In the genomic region with DNA sequence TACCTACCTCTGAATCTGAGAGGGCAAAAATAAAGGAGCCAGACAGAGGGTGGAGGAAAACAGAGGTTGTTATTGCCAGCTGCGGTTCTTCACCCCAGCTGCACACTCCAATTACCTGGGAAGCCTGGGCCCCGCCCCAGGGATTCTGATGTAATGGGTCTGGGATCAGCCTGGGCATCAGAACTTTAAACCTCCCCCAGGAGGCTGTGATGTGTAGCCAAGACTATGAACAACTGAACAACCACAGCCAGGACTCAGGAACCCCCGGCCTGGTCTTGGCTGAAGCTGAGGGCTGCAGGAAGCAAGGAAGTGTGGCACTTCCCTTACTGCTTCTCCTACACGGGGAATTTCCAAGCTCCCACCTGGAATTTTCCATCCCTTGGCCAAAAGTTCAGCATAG, we compare ENCODE assay signal across 12 cellular contexts.
A peak's percentile ranks its signal among the peaks of the same experiment; 100 is the strongest.
DNase-seq lines count a peak whose midpoint lies in the region; ATAC-seq and TF ChIP-seq lines count a peak whose summit lies in the region.
"Had no signal": no experiment of that assay in that cellular context is flagged by ENCODE, and none has a peak within 500 bp of the region (broad histone marks: within the 10 kb centered on the region; RNA-seq: fewer than 3 reads in every experiment).

No MANE protein-coding gene starts in this region.

- no peaks in the 10 kb centered on the region for H3K27me3 ChIP-seq in lower lobe of right lung (ENCODE audit: low read depth)

- no peak overlapping the region for H3K4me3 ChIP-seq in lower lobe of right lung
- no peak overlapping the region for H3K4me3 ChIP-seq in foreskin fibroblast (ENCODE audit: low read depth in 1 of 2, low read length in 2 of 2)

- H3K36me3 ChIP-seq in lower lobe of right lung = peaks cover 11% of the 10 kb centered on the region

- peaks cover 27% of the 10 kb centered on the region for H3K4me1 ChIP-seq in lower lobe of right lung

- peak overlapping the region; percentile 46 for H3K27ac ChIP-seq in lower lobe of right lung

- peak; percentile 46 for DNase-seq in A172 (ENCODE audit: low spot score)
- DNase-seq in HuH-7.5 (ENCODE audit: low spot score) = peak; percentile 36
- peak; percentile 75 for DNase-seq in dermis blood vessel endothelial cell
- DNase-seq in lower lobe of right lung = no peak
- no peak for DNase-seq in GM20000 (ENCODE audit: low spot score)
- no peak for DNase-seq in GF-D8 (lab: John Stamatoyannopoulos, UW)
- no peak for DNase-seq in foreskin fibroblast
- DNase-seq: hippocampal formation; naive B cell; stimulated activated naive B cell treated with anti-CD40 and anti-IgM and Interleukin-4, amounts not matched to agents 10 μg/mL and 1 μg/mL and 100 μg/mL, for 72 hours; T-cell had no signal

- intact Hi-C loops in lower lobe of right lung (cut with DNase I) = no loop called here

- TF ChIP-seq CTCF in lower lobe of right lung (IDR thresholded peaks at IDR 0.05) = no peak
- TF ChIP-seq CTCF in GM20000 (IDR thresholded peaks at IDR 0.05; ENCODE audit: extremely low read depth, missing control alignments) = no peak
- no peak for TF ChIP-seq CTCF in foreskin fibroblast (IDR thresholded peaks at IDR 0.05; ENCODE audit: low read depth, low read length)

- no peaks in the 10 kb centered on the region for H3K9me3 ChIP-seq in lower lobe of right lung

- ATAC-seq in lower lobe of right lung (peak; percentile 45 to 56), HG02759 (IDR thresholded peaks at IDR 0.05; ENCODE audit: unreplicated experiment) (no peak)
- ATAC-seq: stimulated activated naive B cell treated with anti-CD40 and anti-IgM and Interleukin-4, amounts not matched to agents 10 μg/mL and 1 μg/mL and 100 μg/mL, for 72 hours; T-cell had no signal

Comparison
In these comparisons a context has a peak if more than half of its experiments do, and no peak if none do; other contexts are left out.
1. DNase-seq: peak in A172 (single experiment), HuH-7.5 (single experiment) and dermis blood vessel endothelial cell (single experiment); none in lower lobe of right lung (single experiment), GM20000 (single experiment), GF-D8 (single experiment) and foreskin fibroblast (0 of 2).